ENCODE assay signal across 8 cellular contexts in genomic region chr14:34843011-34843554, GRCh38. TPM values are rescaled to one million over a fixed set of nuclear protein-coding genes. Genes with fewer than 3 reads are reported as not detected.
DNase-seq lines count a peak whose midpoint lies in the region; ATAC-seq, FAIRE-seq and TF ChIP-seq lines count a peak whose summit lies in the region.

No MANE protein-coding gene starts in this region.

- peak overlapping the region; percentile 25 for H3K18ac ChIP-seq in trophoblast cell (ENCODE audit: low read length)

- dilution Hi-C loops in endothelial cell of umbilical vein (cut with MboI; ENCODE audit: extremely low pct_ligation_motif_present, low sequenced_read_pairs): no loop called here

- H2AFZ ChIP-seq in endothelial cell of umbilical vein (ENCODE audit: low read depth, low read length) (no peak overlapping the region), trophoblast cell (ENCODE audit: insufficient read depth, low read length, poor library complexity) (no peak overlapping the region)

- no peak overlapping the region for H3K4ac ChIP-seq in trophoblast cell (ENCODE audit: low read depth, low read length)

- no peaks in the 10 kb centered on the region for H3K9me1 ChIP-seq in endothelial cell of umbilical vein (replicated peaks; ENCODE audit: control insufficient read depth, extremely low read depth, insufficient read depth, low read length)

- ATAC-seq in GM18868 (IDR thresholded peaks at IDR 0.05; ENCODE audit: unreplicated experiment): peak; percentile 72
- no peak for ATAC-seq in HG03108 (IDR thresholded peaks at IDR 0.05; ENCODE audit: unreplicated experiment)

- H3K23ac ChIP-seq in trophoblast cell (ENCODE audit: low read length): no peak overlapping the region

- CTCF ChIA-PET in RWPE1 (lab: Yijun Ruan, JAX) (no interaction called here), endothelial cell of umbilical vein (lab: Charles Lee) (interaction anchor here (0.6 to 1.6 kb wide), 4 partner anchors 9 to 78 kb away, joined by 3 to 5 read pairs (median 4); no protein-coding TSS in a partner anchor)

- in situ Hi-C loops in ACHN (cut with HindIII; ENCODE audit: low pct_ligation_motif_present, low pct_unique_long_range_greater_than_20kb, low sequenced_read_pairs): no loop called here

- no peak overlapping the region for H3K14ac ChIP-seq in trophoblast cell (ENCODE audit: low read length)

- WGBS in trophoblast cell (ENCODE audit: extremely low coverage, insufficient coverage, insufficient read length): no CpG with 5 or more reads among the region's 3 CpGs

- peak overlapping the region; percentile 84 for H3K27ac ChIP-seq in RWPE1
- H3K27ac ChIP-seq in endothelial cell of umbilical vein (ENCODE audit: insufficient read depth, low read depth, low read length): peak overlapping the region; percentile 4
- no peak overlapping the region for H3K27ac ChIP-seq in trophoblast cell (ENCODE audit: low read depth, low read length)

- peaks cover 52% of the 10 kb centered on the region for H3K79me2 ChIP-seq in endothelial cell of umbilical vein (ENCODE audit: control insufficient read depth, insufficient read depth, low read length)
- H3K79me2 ChIP-seq in trophoblast cell (ENCODE audit: control insufficient read depth, insufficient read depth, low read length, poor library complexity): no peaks in the 10 kb centered on the region

- peaks cover 2% of the 10 kb centered on the region for H3K79me1 ChIP-seq in trophoblast cell (ENCODE audit: low read length)

- DNase-seq in ACHN (peak; percentile 59), RWPE1 (ENCODE audit: low spot score) (peak; percentile 79), endothelial cell of umbilical vein (ENCODE audit: low read depth, low spot score) (peak; percentile 57), trophoblast cell (peak; percentile 17 to 44), GM19240 (ENCODE audit: insufficient read length, low spot score) (no peak), Ammon's horn (ENCODE audit: low spot score) (no peak)

- no TSS peak for BruUV-seq in endothelial cell of umbilical vein (replicated peaks; lab: Mats Ljungman, UMichigan)

- H2AK5ac ChIP-seq in trophoblast cell (ENCODE audit: low read length): no peak overlapping the region

- no peak overlapping the region for H3K4me3 ChIP-seq in endothelial cell of umbilical vein (replicated peaks in 1 of 3; ENCODE audit: insufficient read depth in 1 of 3, low read depth in 1 of 3, low read length in 3 of 3)
- no peak overlapping the region for H3K4me3 ChIP-seq in trophoblast cell (ENCODE audit: low read depth, low read length)

- H3K4me1 ChIP-seq in endothelial cell of umbilical vein (ENCODE audit: control insufficient read depth, extremely low read depth, insufficient read depth, low read length) (peaks cover 8% of the 10 kb centered on the region), trophoblast cell (ENCODE audit: control insufficient read depth in 1 of 2, insufficient read depth in 2 of 2, low read length in 2 of 2) (peaks cover 2 to 4% of the 10 kb centered on the region in 2 experiments)

- H3K9me3 ChIP-seq in endothelial cell of umbilical vein (replicated peaks; ENCODE audit: control insufficient read depth, insufficient read depth, low read length) (no peaks in the 10 kb centered on the region), trophoblast cell (ENCODE audit: insufficient read depth, low read depth, low read length) (no peaks in the 10 kb centered on the region)

- H4K91ac ChIP-seq in trophoblast cell (ENCODE audit: low read depth, low read length): no peak overlapping the region

- H3K9ac ChIP-seq in endothelial cell of umbilical vein (replicated peaks; ENCODE audit: extremely low read depth, insufficient read depth, low read length): no peak overlapping the region
- no peak overlapping the region for H3K9ac ChIP-seq in trophoblast cell (ENCODE audit: low read length)

- no peak overlapping the region for H4K12ac ChIP-seq in trophoblast cell (ENCODE audit: low read depth, low read length)

- no peaks in the 10 kb centered on the region for H4K20me1 ChIP-seq in endothelial cell of umbilical vein (replicated peaks; ENCODE audit: control insufficient read depth, extremely low read depth, insufficient read depth, low read length)

- intact Hi-C loops in endothelial cell of umbilical vein (cut with micrococcal nuclease): no loop called here

- no peak overlapping the region for H3K4me2 ChIP-seq in endothelial cell of umbilical vein (ENCODE audit: insufficient read depth, low read length)
- no peak overlapping the region for H3K4me2 ChIP-seq in trophoblast cell (ENCODE audit: low read length)

- TF ChIP-seq CTCF in RWPE1 (conservative IDR thresholded peaks at IDR 0.05; ENCODE audit: low read depth): no peak
- TF ChIP-seq CTCF in endothelial cell of umbilical vein (IDR thresholded peaks at IDR 0.05; ENCODE audit: extremely low read depth in 1 of 2, insufficient read depth in 1 of 2, low read depth in 1 of 2, low read length in 2 of 2): no peak

- H3K27me3 ChIP-seq in endothelial cell of umbilical vein (ENCODE audit: control insufficient read depth in 2 of 2, insufficient read depth in 2 of 2, low read length in 2 of 2) (no peaks in the 10 kb centered on the region), trophoblast cell (ENCODE audit: insufficient read depth, low read length) (no peaks in the 10 kb centered on the region)

- H2BK120ac ChIP-seq in trophoblast cell (ENCODE audit: insufficient read depth, low read length, poor library complexity): no peak overlapping the region

- H3K36me3 ChIP-seq in endothelial cell of umbilical vein (ENCODE audit: control insufficient read depth in 2 of 2, extremely low read depth in 1 of 2, insufficient read depth in 2 of 2, low read length in 2 of 2) (no peaks in the 10 kb centered on the region), trophoblast cell (ENCODE audit: control insufficient read depth in 1 of 2, insufficient read depth in 2 of 2, low read length in 2 of 2) (peaks cover 2 to 5% of the 10 kb centered on the region in 2 experiments)

- no peak for TF ChIP-seq POLR2A in endothelial cell of umbilical vein (IDR thresholded peaks at IDR 0.05; ENCODE audit: low read depth, low read length)

- H2BK12ac ChIP-seq in trophoblast cell (ENCODE audit: low read length): no peak overlapping the region

- no peak overlapping the region for H2BK5ac ChIP-seq in trophoblast cell (ENCODE audit: low read depth, low read length, poor library complexity)

- FAIRE-seq in endothelial cell of umbilical vein (lab: Jason Lieb, UNC): peak; percentile 73

- H4K8ac ChIP-seq in trophoblast cell (ENCODE audit: low read depth, low read length): no peak overlapping the region

- POLR2A ChIA-PET in RWPE1 (lab: Yijun Ruan, JAX; ENCODE audit: low non-redundant PET): no interaction called here
- POLR2A ChIA-PET in endothelial cell of umbilical vein (lab: Charles Lee): interaction anchor here (0.6 kb wide), 1 partner anchor 293 kb away, joined by 3 read pairs; no protein-coding TSS in a partner anchor

TF ChIP-seq in endothelial cell of umbilical vein, 7 proteins besides CTCF, POLR2A, EP300 and RAD21:
- TF ChIP-seq JUN (IDR thresholded peaks at IDR 0.05; ENCODE audit: borderline replicate concordance, insufficient read depth, insufficient read length, low read depth): peak; percentile 58
- TF ChIP-seq MYC (IDR thresholded peaks at IDR 0.05; ENCODE audit: low read depth, low read length): no peak
- TF ChIP-seq POLR2AphosphoS5 (IDR thresholded peaks at IDR 0.05; ENCODE audit: insufficient read depth, low read depth, low read length): no peak
- peak; percentile 84 for TF ChIP-seq FOS (IDR thresholded peaks at IDR 0.05; ENCODE audit: borderline replicate concordance, insufficient read depth, low read length)
- no peak for TF ChIP-seq EZH2 (IDR thresholded peaks at IDR 0.05; ENCODE audit: borderline replicate concordance, low read depth, low read length, severe bottlenecking)
- no peak for TF ChIP-seq GATA2 (IDR thresholded peaks at IDR 0.05; ENCODE audit: insufficient read depth, insufficient read length, low read depth, low read length)
- TF ChIP-seq MAX (IDR thresholded peaks at IDR 0.05; ENCODE audit: insufficient read depth, insufficient read length): no peak
TF ChIP-seq in endothelial cell of umbilical vein: peak in this region for 2.

RNA-seq across cellular contexts. Expression of gene BAZ1A, which starts 32.1 kb away (rescaled TPM):
- 49.1 and 52.1 TPM in 2 replicates for total RNA-seq in endothelial cell of umbilical vein
- 11.8 and 15.2 TPM in 2 replicates for polyA plus RNA-seq in endothelial cell of umbilical vein
- polyA plus RNA-seq in endothelial cell of umbilical vein (2011; cell fraction: cytosol; rRNA removed): 23.6 and 26.4 TPM in 2 replicates
- polyA plus RNA-seq in endothelial cell of umbilical vein (2011; cell fraction: nucleus; rRNA removed): 62.9 and 64.4 TPM in 2 replicates
- polyA plus RNA-seq in endothelial cell of umbilical vein (2012): 42.1 and 49.9 TPM in 2 replicates
- polyA minus RNA-seq in endothelial cell of umbilical vein: 20.9 and 27.7 TPM in 2 replicates
- 20.0 TPM for polyA minus RNA-seq in endothelial cell of umbilical vein (2011; cell fraction: cytosol; rRNA and poly(A)+ RNA removed)
- polyA minus RNA-seq in endothelial cell of umbilical vein (2011; cell fraction: nucleus; rRNA and poly(A)+ RNA removed): 42.7 and 55.0 TPM in 2 replicates
- polyA plus RNA-seq in trophoblast cell (2013): 51.4 and 53.7 TPM in 2 replicates

Comparison
In these comparisons a context has a peak if more than half of its experiments do, and no peak if none do; other contexts are left out.
1. DNase-seq: peak in ACHN (single experiment), RWPE1 (single experiment), endothelial cell of umbilical vein (single experiment) and trophoblast cell (2 of 2); none in GM19240 (single experiment) and Ammon's horn (single experiment).